ENCODE assay signal across 2 cellular contexts in genomic region chr22:36085476-36086169, GRCh38.
TF ChIP-seq lines count a peak whose summit lies in the region.

No MANE protein-coding gene starts in this region.

TF ChIP-seq in HepG2, 621 proteins besides CTCF, POLR2A, EP300 and RAD21:
- peak; percentile 68 for TF ChIP-seq ZNF629 (CRISPR knock-in tag; conservative IDR thresholded peaks at IDR 0.05)
- no peak for TF ChIP-seq ATF4 (CRISPR knock-in tag; IDR thresholded peaks at IDR 0.05)
- peak; percentile 37; the same call in 1 of the 2 replicates for TF ChIP-seq ZMYM3 (CRISPR knock-in tag; IDR thresholded peaks at IDR 0.05)
- TF ChIP-seq NFE2 (CRISPR knock-in tag; IDR thresholded peaks at IDR 0.05), result no peak
- TF ChIP-seq HDAC6 (IDR thresholded peaks at IDR 0.05; ENCODE audit: low read depth, low read length), result no peak
- TF ChIP-seq ZNF687 (CRISPR knock-in tag; IDR thresholded peaks at IDR 0.05), result 0 out of 2 replicates have a peak, but pooled peaks have one; percentile 2
TF ChIP-seq in HepG2: peak in this region for 3.

TF ChIP-seq in IMR-90, 13 proteins besides CTCF, POLR2A, EP300 and RAD21:
- TF ChIP-seq CEBPB (IDR thresholded peaks at IDR 0.05; ENCODE audit: low read depth, low read length) (no peak), MAZ (IDR thresholded peaks at IDR 0.05; ENCODE audit: borderline replicate concordance, low read depth, low read length) (no peak), MAFK (IDR thresholded peaks at IDR 0.05; ENCODE audit: low read depth, low read length) (no peak)
- TF ChIP-seq, protein P1, sequence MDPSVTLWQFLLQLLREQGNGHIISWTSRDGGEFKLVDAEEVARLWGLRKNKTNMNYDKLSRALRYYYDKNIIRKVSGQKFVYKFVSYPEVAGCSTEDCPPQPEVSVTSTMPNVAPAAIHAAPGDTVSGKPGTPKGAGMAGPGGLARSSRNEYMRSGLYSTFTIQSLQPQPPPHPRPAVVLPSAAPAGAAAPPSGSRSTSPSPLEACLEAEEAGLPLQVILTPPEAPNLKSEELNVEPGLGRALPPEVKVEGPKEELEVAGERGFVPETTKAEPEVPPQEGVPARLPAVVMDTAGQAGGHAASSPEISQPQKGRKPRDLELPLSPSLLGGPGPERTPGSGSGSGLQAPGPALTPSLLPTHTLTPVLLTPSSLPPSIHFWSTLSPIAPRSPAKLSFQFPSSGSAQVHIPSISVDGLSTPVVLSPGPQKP (IDR thresholded peaks at IDR 0.05; ENCODE audit: borderline replicate concordance, low read depth, low read length), result no peak
